23 cellular contexts compared by ENCODE assay signal in genomic region chr6:78948785-78949184, GRCh38.
"Had no signal": no experiment of that assay in that cellular context is flagged by ENCODE, and none has a peak within 500 bp of the region (broad histone marks: within the 10 kb centered on the region; RNA-seq: fewer than 3 reads in every experiment).

No MANE protein-coding gene starts in this region.

- H2AFZ ChIP-seq: hepatocyte had no signal

- H3K4me3 Mint-ChIP-seq: naive thymus-derived CD4-positive, alpha-beta T cell; natural killer cell treated with Interleukin-12 subunit alpha and Interleukin-12 subunit beta and Interleukin-15 and Interleukin-18, amount 100 ng/mL, for 72 hours; stimulated activated memory B cell treated with anti-CD40 and anti-IgM and Interleukin-4, amounts not matched to agents 10 μg/mL and 1 μg/mL and 100 μg/mL, for 72 hours; stimulated activated naive CD8-positive, alpha-beta T cell treated with anti-CD3 and anti-CD28 coated beads, Interleukin-15, amount 100 ng/mL, for 72 hours; type B pancreatic cell had no signal

- ATAC-seq: mucosa of descending colon; naive thymus-derived CD4-positive, alpha-beta T cell; natural killer cell treated with Interleukin-12 subunit alpha and Interleukin-12 subunit beta and Interleukin-15 and Interleukin-18, amount 100 ng/mL, for 72 hours; right cardiac atrium; stimulated activated memory B cell treated with anti-CD40 and anti-IgM and Interleukin-4, amounts not matched to agents 10 μg/mL and 1 μg/mL and 100 μg/mL, for 72 hours; stimulated activated naive CD8-positive, alpha-beta T cell treated with anti-CD3 and anti-CD28 coated beads, Interleukin-15, amount 100 ng/mL, for 72 hours had no signal

- H3K27me3 Mint-ChIP-seq: naive thymus-derived CD4-positive, alpha-beta T cell; natural killer cell treated with Interleukin-12 subunit alpha and Interleukin-12 subunit beta and Interleukin-15 and Interleukin-18, amount 100 ng/mL, for 72 hours; stimulated activated memory B cell treated with anti-CD40 and anti-IgM and Interleukin-4, amounts not matched to agents 10 μg/mL and 1 μg/mL and 100 μg/mL, for 72 hours; stimulated activated naive CD8-positive, alpha-beta T cell treated with anti-CD3 and anti-CD28 coated beads, Interleukin-15, amount 100 ng/mL, for 72 hours; type B pancreatic cell had no signal

- FAIRE-seq: small intestine had no signal

- DNase-seq: islet precursor cell; left ventricle myocardium inferior; midbrain; mucosa of descending colon; naive thymus-derived CD4-positive, alpha-beta T cell; ovary; retina; right cardiac atrium; sigmoid colon; small intestine; spleen; stimulated activated CD4-positive, alpha-beta T cell treated with anti-CD3 and anti-CD28 coated beads, Interleukin-4, amount 100 ng/mL, for 24 hours; stimulated activated naive CD4-positive, alpha-beta T cell treated with Interleukin-2 at 50 U/mL for 16 hours; stimulated activated naive CD8-positive, alpha-beta T cell treated with anti-CD3 and anti-CD28 coated beads, Interleukin-15, amount 100 ng/mL, for 72 hours; substantia nigra; uterus had no signal

- H3K27ac Mint-ChIP-seq: natural killer cell treated with Interleukin-12 subunit alpha and Interleukin-12 subunit beta and Interleukin-15 and Interleukin-18, amount 100 ng/mL, for 72 hours; stimulated activated memory B cell treated with anti-CD40 and anti-IgM and Interleukin-4, amounts not matched to agents 10 μg/mL and 1 μg/mL and 100 μg/mL, for 72 hours; type B pancreatic cell had no signal

- H3K4me1 ChIP-seq: left ventricle myocardium inferior, prostate gland, sigmoid colon, spleen, tibial nerve, uterus had no signal

- H3K79me2 ChIP-seq: hepatocyte had no signal

- H3K4me3 ChIP-seq: hepatocyte, left ventricle myocardium inferior, lung, mucosa of descending colon, ovary, prostate gland, sigmoid colon, spleen, tibial nerve, uterus had no signal

- H3K36me3 ChIP-seq: ovary, uterus had no signal

- H3K27me3 ChIP-seq: hepatocyte, ovary, sigmoid colon, spleen, tibial nerve, uterus had no signal

- H3K27ac ChIP-seq: hepatocyte, left ventricle myocardium inferior, ovary, prostate gland, sigmoid colon, spleen, tibial nerve, uterus had no signal

- H3K9me3 ChIP-seq: prostate gland had no signal

- H3K4me2 ChIP-seq: hepatocyte had no signal

- H3K4me1 Mint-ChIP-seq: stimulated activated memory B cell treated with anti-CD40 and anti-IgM and Interleukin-4, amounts not matched to agents 10 μg/mL and 1 μg/mL and 100 μg/mL, for 72 hours; stimulated activated naive CD8-positive, alpha-beta T cell treated with anti-CD3 and anti-CD28 coated beads, Interleukin-15, amount 100 ng/mL, for 72 hours had no signal
